Comparison of ENCODE assay signal across 9 cellular contexts in the genomic region with DNA sequence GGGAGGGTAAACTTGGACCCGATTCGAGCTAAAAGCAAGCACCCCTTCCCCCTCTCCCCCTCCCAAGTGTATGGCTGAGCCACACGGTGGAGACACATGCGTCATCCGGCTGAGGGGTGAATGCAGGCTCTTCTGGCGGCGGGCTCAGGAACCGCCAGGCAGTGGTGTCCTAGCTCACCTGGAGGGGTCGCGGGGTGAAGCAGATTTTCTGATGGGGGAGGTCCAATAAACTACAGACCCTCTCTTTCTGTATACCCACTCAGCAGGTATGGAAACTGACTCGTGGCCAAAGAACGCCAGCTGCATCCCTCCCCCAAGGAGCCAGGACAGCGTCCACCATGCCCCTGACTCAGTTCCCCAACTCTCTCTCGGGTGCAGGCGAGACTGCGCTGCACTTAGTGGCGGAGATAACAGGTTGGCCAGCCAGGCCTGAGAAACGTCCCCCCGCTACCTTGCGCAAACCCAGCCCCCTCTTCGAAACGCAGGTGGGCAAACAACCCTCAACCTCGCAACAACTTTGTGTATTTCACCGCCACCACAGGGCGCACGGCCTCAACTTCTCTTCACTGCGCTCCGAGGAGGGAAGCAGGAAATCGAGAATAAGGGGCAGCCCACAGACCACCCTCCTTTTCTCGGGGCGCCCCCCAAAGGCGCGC. TPM values are rescaled to one million over a fixed set of nuclear protein-coding genes. Genes with fewer than 3 reads are reported as not detected.
DNase-seq lines count a peak whose midpoint lies in the region; ATAC-seq and TF ChIP-seq lines count a peak whose summit lies in the region.
"Had no signal": no experiment of that assay in that cellular context is flagged by ENCODE, and none has a peak within 500 bp of the region (broad histone marks: within the 10 kb centered on the region; RNA-seq: fewer than 3 reads in every experiment).

No MANE protein-coding gene starts in this region.

- no peaks in the 10 kb centered on the region for H3K9me3 ChIP-seq in lower lobe of right lung
- no peaks in the 10 kb centered on the region for H3K9me3 ChIP-seq in tibial nerve

- peak; percentile 65 to 73 for ATAC-seq in lower lobe of right lung

- WGBS in tibial nerve, 2 donors: 2 to 6% methylated on average over 21 to 30 of the region's 33 CpGs

- H3K36me3 ChIP-seq in lower lobe of right lung: no peaks in the 10 kb centered on the region
- no peaks in the 10 kb centered on the region for H3K36me3 ChIP-seq in tibial nerve

- intact Hi-C loops in dorsolateral prefrontal cortex (cut with DNase I) (loop anchor here (5.0 to 10.0 kb wide), 4 partner anchors 83 to 250 kb away; no protein-coding TSS in a partner anchor), lower lobe of right lung (cut with DNase I) (no loop called here)

- peak overlapping the region in 43 of 59 donors; percentile 2 to 97 (median 88) for H3K27ac ChIP-seq in dorsolateral prefrontal cortex
- peak overlapping the region; percentile 94 for H3K27ac ChIP-seq in lower lobe of right lung
- H3K27ac ChIP-seq in tibial nerve: peak overlapping the region in 3 of 4 donors; percentile 15 to 90 (median 76)

- TF ChIP-seq EP300 in tibial nerve (IDR thresholded peaks at IDR 0.05): no peak

- H3K27me3 ChIP-seq in dorsolateral prefrontal cortex (no peaks in the 10 kb centered on the region), lower lobe of right lung (ENCODE audit: low read depth) (no peaks in the 10 kb centered on the region), tibial nerve (no peaks in the 10 kb centered on the region)

- TF ChIP-seq CTCF in dorsolateral prefrontal cortex (IDR thresholded peaks at IDR 0.05 in 54 of 56, conservative IDR thresholded peaks at IDR 0.05 in 2 of 56; ENCODE audit: low read depth in 1 of 56, partially characterized antibody in 56 of 56) (peak in 31 of 56 donors; percentile 11 to 40 (median 21)), lower lobe of right lung (IDR thresholded peaks at IDR 0.05) (peak; percentile 27), tibial nerve (IDR thresholded peaks at IDR 0.05) (peak in 2 of 5 experiments; percentile 23 to 24)

- H3K4me3 ChIP-seq in dorsolateral prefrontal cortex (peak overlapping the region; percentile 48 to 99 (median 88)), lower lobe of right lung (peak overlapping the region; percentile 85), tibial nerve (peak overlapping the region; percentile 59 to 82 (median 73))

- no peak for TF ChIP-seq POLR2A in tibial nerve (IDR thresholded peaks at IDR 0.05)

- DNase-seq in NCI-H146 (lab: John Stamatoyannopoulos, UW): peak; percentile 15
- DNase-seq in NCI-H146 treated with DMSO at 0.1 percent for 48 hours (lab: John Stamatoyannopoulos, UW; ENCODE audit: unreplicated experiment): no peak
- peak; percentile 16 to 57 for DNase-seq in NCI-H526 (lab: John Stamatoyannopoulos, UW)
- DNase-seq in dorsolateral prefrontal cortex: peak in 9 of 10 donors; percentile 40 to 71 (median 55)
- peak; percentile 71 for DNase-seq in lower lobe of right lung
- DNase-seq in tibial nerve (ENCODE audit: low spot score in 2 of 2): no peak
- DNase-seq in SIG-M5 (lab: John Stamatoyannopoulos, UW): no peak
- no peak for DNase-seq in NCI-H1694 treated with DMSO at 0.1 percent for 48 hours (lab: John Stamatoyannopoulos, UW)
- DNase-seq: DND-41 had no signal

- H3K4me1 ChIP-seq in lower lobe of right lung (peaks cover 21% of the 10 kb centered on the region), tibial nerve (peaks cover 0 to 29% (median 4%) of the 10 kb centered on the region in 4 donors)

RNA-seq across cellular contexts. Expression of gene MAGI1, which starts 1.3 kb away (rescaled TPM):
- total RNA-seq in dorsolateral prefrontal cortex (100 to 1,000 TPM in 3 of 120 experiments, 10 to 100 TPM in 117; 49.8 to 112 (median 77.4) TPM), lower lobe of right lung (35.5 TPM), tibial nerve (10 to 100 TPM; 30.6 to 52.8 (median 36.1) TPM)

Comparison
In these comparisons a context has a peak if more than half of its experiments do, and no peak if none do; other contexts are left out.
1. DNase-seq: peak in NCI-H146 (single experiment), NCI-H526 (2 of 2), dorsolateral prefrontal cortex (9 of 10) and lower lobe of right lung (single experiment); none in NCI-H146 treated with DMSO at 0.1 percent for 48 hours (single experiment), tibial nerve (0 of 2), SIG-M5 (single experiment) and NCI-H1694 treated with DMSO at 0.1 percent for 48 hours (single experiment).
2. Peak in every context shown above with its lines, with median percentiles within 50 percentile points of each other: H3K27ac ChIP-seq and H3K4me3 ChIP-seq.